Comparison of ENCODE assay signal across 10 cellular contexts in genomic region chr2:168851674-168852320, GRCh38. TPM values are rescaled to one million over a fixed set of nuclear protein-coding genes. Genes with fewer than 3 reads are reported as not detected.
DNase-seq lines count a peak whose midpoint lies in the region; ATAC-seq lines count a peak whose summit lies in the region.
"Had no signal": no experiment of that assay in that cellular context is flagged by ENCODE, and none has a peak within 500 bp of the region (broad histone marks: within the 10 kb centered on the region; RNA-seq: fewer than 3 reads in every experiment).

No MANE protein-coding gene starts in this region.

- H3K4me1 ChIP-seq in adipocyte (ENCODE audit: control insufficient read depth, insufficient read depth, low read length), result no peaks in the 10 kb centered on the region
- H3K4me1 ChIP-seq in Karpas-422 (ENCODE audit: low read length), result peaks cover 9% of the 10 kb centered on the region

- no peak for ATAC-seq in activated CD4-positive, CD25-positive, alpha-beta regulatory T cell treated with anti-CD3 and anti-CD28 coated beads, Interleukin-2, amount 50 U/mL, for 24 hours

- DNase-seq in DMS 273 (lab: John Stamatoyannopoulos, UW; ENCODE audit: unreplicated experiment), result peak; percentile 65
- DNase-seq in Kasumi-1 (lab: John Stamatoyannopoulos, UW), result peak; percentile 26 to 58
- DNase-seq in adipocyte (ENCODE audit: low read depth), result peak; percentile 34
- DNase-seq in kidney glomerular epithelial cell (lab: John Stamatoyannopoulos, UW), result peak; percentile 34
- DNase-seq in nucleus accumbens (lab: John Stamatoyannopoulos, UW), result no peak
- DNase-seq in Karpas-422, result no peak
- DNase-seq in cerebellar nuclear complex (lab: John Stamatoyannopoulos, UW), result no peak
- DNase-seq: activated effector memory CD4-positive, alpha-beta T cell treated with Interleukin-2 at 50 U/mL for 16 hours had no signal

- no peaks in the 10 kb centered on the region for H3K36me3 ChIP-seq in adipocyte (ENCODE audit: control insufficient read depth, insufficient read depth, low read length, severe bottlenecking)
- no peaks in the 10 kb centered on the region for H3K36me3 ChIP-seq in Karpas-422 (ENCODE audit: insufficient read depth, low read length)
- H3K36me3 ChIP-seq: gastrocnemius medialis had no signal

- H3K27me3 ChIP-seq in adipocyte (replicated peaks; ENCODE audit: control insufficient read depth, insufficient read depth, low read length) (no peaks in the 10 kb centered on the region), Karpas-422 (ENCODE audit: low read length) (no peaks in the 10 kb centered on the region)
- H3K27me3 ChIP-seq: gastrocnemius medialis had no signal

- H3K4me3 ChIP-seq in adipocyte (ENCODE audit: low read length) (no peak overlapping the region), Karpas-422 (ENCODE audit: low read length) (no peak overlapping the region)
- H3K4me3 ChIP-seq: gastrocnemius medialis had no signal

- H3K9me3 ChIP-seq in adipocyte (ENCODE audit: control insufficient read depth, low read length) (no peaks in the 10 kb centered on the region), Karpas-422 (ENCODE audit: low read length) (no peaks in the 10 kb centered on the region)
- H3K9me3 ChIP-seq: gastrocnemius medialis had no signal

- no peak overlapping the region for H2AFZ ChIP-seq in Karpas-422 (ENCODE audit: low read length)

- no peak overlapping the region for H3K9ac ChIP-seq in adipocyte (ENCODE audit: low read length)
- no peak overlapping the region for H3K9ac ChIP-seq in Karpas-422 (ENCODE audit: low read length)

- no peak overlapping the region for H3K4me2 ChIP-seq in Karpas-422 (ENCODE audit: low read depth, low read length, poor library complexity, severe bottlenecking)

- no peaks in the 10 kb centered on the region for H3K9me2 ChIP-seq in Karpas-422 (replicated peaks; ENCODE audit: insufficient read depth, low read length)

- H4K20me1 ChIP-seq in Karpas-422 (ENCODE audit: insufficient read depth, low read depth, low read length), result no peaks in the 10 kb centered on the region

- H3K27ac ChIP-seq in Karpas-422 (ENCODE audit: low read length), result no peak overlapping the region
- H3K27ac ChIP-seq: gastrocnemius medialis had no signal

- H3K79me2 ChIP-seq in Karpas-422 (ENCODE audit: low read length), result no peaks in the 10 kb centered on the region

RNA-seq across cellular contexts. Expression of gene SPC25, which starts 38.4 kb away (rescaled TPM):
- 5.4 and 17.5 TPM in 2 replicates for total RNA-seq in Karpas-422 (2014; rRNA removed; shearing (Covaris generic); ENCODE audit: low replicate concordance)
- total RNA-seq: gastrocnemius medialis had no signal

RNA-seq across cellular contexts. Expression of gene G6PC2, which starts 49.3 kb away (rescaled TPM):
- total RNA-seq in Karpas-422 (2014; rRNA removed; shearing (Covaris generic); ENCODE audit: low replicate concordance), result not detected in 2 replicates
- total RNA-seq: gastrocnemius medialis had no signal

RNA-seq across cellular contexts. Expression of gene NOSTRIN, which starts 49.4 kb away (rescaled TPM):
- total RNA-seq in Karpas-422 (2014; rRNA removed; shearing (Covaris generic); ENCODE audit: low replicate concordance), result not detected in 2 replicates

Comparison
In these comparisons a context has a peak if more than half of its experiments do, and no peak if none do; other contexts are left out.
1. DNase-seq: peak in DMS 273 (single experiment), Kasumi-1 (2 of 2), adipocyte (single experiment) and kidney glomerular epithelial cell (single experiment); none in nucleus accumbens (0 of 56), Karpas-422 (single experiment) and cerebellar nuclear complex (0 of 2).